ENCODE assay signal across 14 cellular contexts in the genomic region with DNA sequence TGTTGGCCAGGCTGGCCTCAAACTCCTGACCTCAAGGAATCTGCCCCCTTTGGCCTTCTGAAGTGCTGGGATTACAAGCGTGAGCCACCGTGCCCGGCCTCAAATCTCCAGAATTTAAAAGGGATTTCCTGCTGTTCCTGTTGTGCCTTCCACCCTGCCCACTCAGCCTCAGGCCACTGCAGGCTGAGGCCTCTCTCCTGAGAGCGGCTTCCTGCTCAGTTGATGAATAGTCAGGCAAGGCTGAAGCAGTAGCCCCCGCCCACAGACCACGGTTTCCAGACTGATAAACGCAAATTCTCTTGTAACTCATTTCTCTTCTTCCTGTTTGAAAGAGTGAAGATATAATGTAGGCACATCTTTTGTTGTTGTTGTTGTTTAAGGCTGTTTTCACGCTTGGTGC.
A peak's percentile ranks its signal among the peaks of the same experiment; 100 is the strongest.
DNase-seq lines count a peak whose midpoint lies in the region; ATAC-seq, FAIRE-seq and TF ChIP-seq lines count a peak whose summit lies in the region.
"Had no signal": no experiment of that assay in that cellular context is flagged by ENCODE, and none has a peak within 500 bp of the region (broad histone marks: within the 10 kb centered on the region; RNA-seq: fewer than 3 reads in every experiment).

No MANE protein-coding gene starts in this region.

- POLR2A ChIA-PET in GM12878 (lab: Charles Lee), result no interaction called here

- CTCF ChIA-PET in GM12878 (lab: Yijun Ruan, JAX), result interaction anchor here (1.2 to 2.1 kb wide), 2 partner anchors 18 to 732 kb away, joined by 3 to 9 read pairs; no protein-coding TSS in a partner anchor

- 43% methylated on average over 8 of the region's 8 CpGs for WGBS in GM12878 (ENCODE audit: insufficient coverage, insufficient replicate concordance, low lambda C conversion rate, missing lambda C conversion rate)
- 80 to 87% (median 83%) methylated on average over 8 of the region's 8 CpGs for WGBS in ovary, 3 donors

- RAD21 ChIA-PET in GM12878 (lab: Charles Lee; ENCODE audit: unreplicated experiment), result interaction anchor here (1.0 to 1.5 kb wide), 2 partner anchors 367 to 733 kb away, joined by 3 read pairs; no protein-coding TSS in a partner anchor

- TF ChIP-seq RAD21 in GM12878 (IDR thresholded peaks at IDR 0.05; ENCODE audit: insufficient read depth, low read depth, low read length), result no peak

- H3K36me3 ChIP-seq in GM12878 (ENCODE audit: control insufficient read depth in 2 of 2, insufficient read depth in 2 of 2, low read length in 1 of 2), result no peaks in the 10 kb centered on the region
- H3K36me3 ChIP-seq in neuron (ENCODE audit: insufficient read depth, low read length), result no peaks in the 10 kb centered on the region
- no peaks in the 10 kb centered on the region for H3K36me3 ChIP-seq in ovary
- H3K36me3 ChIP-seq: HAP-1 had no signal

- H3K9me3 ChIP-seq in GM12878 (replicated peaks; ENCODE audit: control insufficient read depth, insufficient read depth, low read length), result no peaks in the 10 kb centered on the region
- no peaks in the 10 kb centered on the region for H3K9me3 ChIP-seq in neuron (ENCODE audit: low read length)
- H3K9me3 ChIP-seq in ovary, result no peaks in the 10 kb centered on the region
- H3K9me3 ChIP-seq: HAP-1 had no signal

- no peak overlapping the region for H2AFZ ChIP-seq in GM12878 (ENCODE audit: control insufficient read depth, low read depth, low read length)
- peak overlapping the region; percentile 23 for H2AFZ ChIP-seq in neuron (ENCODE audit: low read depth, low read length)

- H3K27ac ChIP-seq in GM12878 (ENCODE audit: control insufficient read depth, insufficient read depth) (no peak overlapping the region), ovary (no peak overlapping the region)
- H3K27ac ChIP-seq: skin epidermis had no signal

- BruUV-seq in GM12878 (replicated peaks; lab: Mats Ljungman, UMichigan), result no TSS peak

- no peaks in the 10 kb centered on the region for H3K4me1 ChIP-seq in GM12878 (ENCODE audit: control insufficient read depth, insufficient read depth, low read length)
- H3K4me1 ChIP-seq in neuron (ENCODE audit: insufficient read depth, low read length), result no peaks in the 10 kb centered on the region
- H3K4me1 ChIP-seq in ovary (ENCODE audit: insufficient read depth), result no peaks in the 10 kb centered on the region
- H3K4me1 ChIP-seq: HAP-1 had no signal

- no peak for TF ChIP-seq CTCF in GM12878 (IDR thresholded peaks at IDR 0.05 in 2 of 3, conservative IDR thresholded peaks at IDR 0.05 in 1 of 3; ENCODE audit: control insufficient read depth in 2 of 3, extremely low read depth in 1 of 3, insufficient read depth in 1 of 3, low read depth in 3 of 3, low read length in 3 of 3)
- no peak for TF ChIP-seq CTCF in ovary (IDR thresholded peaks at IDR 0.05)

- no peak overlapping the region for H3K4me2 ChIP-seq in GM12878 (ENCODE audit: control insufficient read depth, insufficient read depth)

- H3K79me2 ChIP-seq in GM12878 (ENCODE audit: control insufficient read depth, insufficient read depth, low read length), result no peaks in the 10 kb centered on the region

- intact Hi-C loops in GM12878 (cut with micrococcal nuclease; ENCODE audit: unreplicated experiment), result no loop called here
- intact Hi-C loops in ovary (cut with DNase I), result no loop called here

- in situ Hi-C loops in KBM-7 (cut with MboI; ENCODE audit: low pct_unique_long_range_greater_than_20kb, low sequenced_read_pairs) (no loop called here), GM12878 (cut with MboI) (no loop called here)

- FAIRE-seq in GM12892 (lab: Jason Lieb, UNC), result peak; percentile 88
- no peak for FAIRE-seq in GM12878 (lab: Jason Lieb, UNC)
- FAIRE-seq: endothelial cell of umbilical vein had no signal

- no peak overlapping the region for H3K9ac ChIP-seq in GM12878 (ENCODE audit: control insufficient read depth, insufficient read depth, low read length)

- no peak overlapping the region for H3K4me3 ChIP-seq in GM12878
- no peak overlapping the region for H3K4me3 ChIP-seq in neuron (ENCODE audit: low read length)
- H3K4me3 ChIP-seq in ovary, result no peak overlapping the region
- H3K4me3 ChIP-seq: HAP-1, skin epidermis had no signal

- SMC1A ChIA-PET in GM12878 (lab: Charles Lee; ENCODE audit: uncharacterized antibody, unreplicated experiment), result interaction anchor here (1.1 kb wide), 1 partner anchor 10 kb away, joined by 3 read pairs; no protein-coding TSS in a partner anchor

- DNase-seq in GM12892 (ENCODE audit: insufficient read length) (no peak), KBM-7 (peak; percentile 0), GM12878 (ENCODE audit: low read depth, low spot score) (no peak), ovary (no peak), NCI-H1930 (lab: John Stamatoyannopoulos, UW) (no peak)
- no peak for DNase-seq in stimulated activated CD4-positive, alpha-beta T cell treated with anti-CD3 and anti-CD28 coated beads, Interleukin-1b, Interleukin-23, amount 100 ng/mL, for 48 hours
- DNase-seq in activated T-cell treated with anti-CD3 and anti-CD28 coated beads, Interleukin-2, amount 50 U/mL, for 48 hours, result no peak
- DNase-seq: activated naive CD4-positive, alpha-beta T cell; NCI-H524 treated with DMSO at 0.1 percent for 48 hours; SIG-M5 had no signal

- H3K27me3 ChIP-seq in GM12878 (replicated peaks in 1 of 2; ENCODE audit: control insufficient read depth in 2 of 2, insufficient read depth in 2 of 2, low read length in 1 of 2) (no peaks in the 10 kb centered on the region), neuron (ENCODE audit: insufficient read depth, low read length) (no peaks in the 10 kb centered on the region), ovary (no peaks in the 10 kb centered on the region)

- TF ChIP-seq POLR2A in GM12892 (IDR thresholded peaks at IDR 0.05; ENCODE audit: low read depth, low read length) (no peak), GM12878 (IDR thresholded peaks at IDR 0.05; ENCODE audit: low read depth, low read length) (no peak), ovary (IDR thresholded peaks at IDR 0.05) (no peak)

- H4K20me1 ChIP-seq in GM12878 (ENCODE audit: control insufficient read depth, insufficient read depth), result no peaks in the 10 kb centered on the region

- TF ChIP-seq EP300 in GM12878 (IDR thresholded peaks at IDR 0.05; ENCODE audit: borderline replicate concordance in 1 of 2, control insufficient read depth in 1 of 2, low read depth in 2 of 2, low read length in 2 of 2) (no peak), ovary (IDR thresholded peaks at IDR 0.05) (no peak)

- ATAC-seq in GM12878, result peak; percentile 50; the same call in 2 of the 3 replicates

TF ChIP-seq in GM12878, 131 proteins besides CTCF, POLR2A, EP300 and RAD21 (continues in another document):
- TF ChIP-seq, protein P1, sequence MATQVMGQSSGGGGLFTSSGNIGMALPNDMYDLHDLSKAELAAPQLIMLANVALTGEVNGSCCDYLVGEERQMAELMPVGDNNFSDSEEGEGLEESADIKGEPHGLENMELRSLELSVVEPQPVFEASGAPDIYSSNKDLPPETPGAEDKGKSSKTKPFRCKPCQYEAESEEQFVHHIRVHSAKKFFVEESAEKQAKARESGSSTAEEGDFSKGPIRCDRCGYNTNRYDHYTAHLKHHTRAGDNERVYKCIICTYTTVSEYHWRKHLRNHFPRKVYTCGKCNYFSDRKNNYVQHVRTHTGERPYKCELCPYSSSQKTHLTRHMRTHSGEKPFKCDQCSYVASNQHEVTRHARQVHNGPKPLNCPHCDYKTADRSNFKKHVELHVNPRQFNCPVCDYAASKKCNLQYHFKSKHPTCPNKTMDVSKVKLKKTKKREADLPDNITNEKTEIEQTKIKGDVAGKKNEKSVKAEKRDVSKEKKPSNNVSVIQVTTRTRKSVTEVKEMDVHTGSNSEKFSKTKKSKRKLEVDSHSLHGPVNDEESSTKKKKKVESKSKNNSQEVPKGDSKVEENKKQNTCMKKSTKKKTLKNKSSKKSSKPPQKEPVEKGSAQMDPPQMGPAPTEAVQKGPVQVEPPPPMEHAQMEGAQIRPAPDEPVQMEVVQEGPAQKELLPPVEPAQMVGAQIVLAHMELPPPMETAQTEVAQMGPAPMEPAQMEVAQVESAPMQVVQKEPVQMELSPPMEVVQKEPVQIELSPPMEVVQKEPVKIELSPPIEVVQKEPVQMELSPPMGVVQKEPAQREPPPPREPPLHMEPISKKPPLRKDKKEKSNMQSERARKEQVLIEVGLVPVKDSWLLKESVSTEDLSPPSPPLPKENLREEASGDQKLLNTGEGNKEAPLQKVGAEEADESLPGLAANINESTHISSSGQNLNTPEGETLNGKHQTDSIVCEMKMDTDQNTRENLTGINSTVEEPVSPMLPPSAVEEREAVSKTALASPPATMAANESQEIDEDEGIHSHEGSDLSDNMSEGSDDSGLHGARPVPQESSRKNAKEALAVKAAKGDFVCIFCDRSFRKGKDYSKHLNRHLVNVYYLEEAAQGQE (IDR thresholded peaks at IDR 0.05; ENCODE audit: low read depth, low read length), result no peak
- no peak for TF ChIP-seq RBBP5 (conservative IDR thresholded peaks at IDR 0.05)
- TF ChIP-seq HDAC2 (IDR thresholded peaks at IDR 0.05), result no peak
- TF ChIP-seq, protein P2, sequence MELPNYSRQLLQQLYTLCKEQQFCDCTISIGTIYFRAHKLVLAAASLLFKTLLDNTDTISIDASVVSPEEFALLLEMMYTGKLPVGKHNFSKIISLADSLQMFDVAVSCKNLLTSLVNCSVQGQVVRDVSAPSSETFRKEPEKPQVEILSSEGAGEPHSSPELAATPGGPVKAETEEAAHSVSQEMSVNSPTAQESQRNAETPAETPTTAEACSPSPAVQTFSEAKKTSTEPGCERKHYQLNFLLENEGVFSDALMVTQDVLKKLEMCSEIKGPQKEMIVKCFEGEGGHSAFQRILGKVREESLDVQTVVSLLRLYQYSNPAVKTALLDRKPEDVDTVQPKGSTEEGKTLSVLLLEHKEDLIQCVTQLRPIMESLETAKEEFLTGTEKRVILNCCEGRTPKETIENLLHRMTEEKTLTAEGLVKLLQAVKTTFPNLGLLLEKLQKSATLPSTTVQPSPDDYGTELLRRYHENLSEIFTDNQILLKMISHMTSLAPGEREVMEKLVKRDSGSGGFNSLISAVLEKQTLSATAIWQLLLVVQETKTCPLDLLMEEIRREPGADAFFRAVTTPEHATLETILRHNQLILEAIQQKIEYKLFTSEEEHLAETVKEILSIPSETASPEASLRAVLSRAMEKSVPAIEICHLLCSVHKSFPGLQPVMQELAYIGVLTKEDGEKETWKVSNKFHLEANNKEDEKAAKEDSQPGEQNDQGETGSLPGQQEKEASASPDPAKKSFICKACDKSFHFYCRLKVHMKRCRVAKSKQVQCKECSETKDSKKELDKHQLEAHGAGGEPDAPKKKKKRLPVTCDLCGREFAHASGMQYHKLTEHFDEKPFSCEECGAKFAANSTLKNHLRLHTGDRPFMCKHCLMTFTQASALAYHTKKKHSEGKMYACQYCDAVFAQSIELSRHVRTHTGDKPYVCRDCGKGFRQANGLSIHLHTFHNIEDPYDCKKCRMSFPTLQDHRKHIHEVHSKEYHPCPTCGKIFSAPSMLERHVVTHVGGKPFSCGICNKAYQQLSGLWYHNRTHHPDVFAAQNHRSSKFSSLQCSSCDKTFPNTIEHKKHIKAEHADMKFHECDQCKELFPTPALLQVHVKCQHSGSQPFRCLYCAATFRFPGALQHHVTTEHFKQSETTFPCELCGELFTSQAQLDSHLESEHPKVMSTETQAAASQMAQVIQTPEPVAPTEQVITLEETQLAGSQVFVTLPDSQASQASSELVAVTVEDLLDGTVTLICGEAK (IDR thresholded peaks at IDR 0.05; ENCODE audit: borderline replicate concordance), result no peak
- TF ChIP-seq ESRRA (IDR thresholded peaks at IDR 0.05; ENCODE audit: low read length), result no peak
- TF ChIP-seq CBX5 (IDR thresholded peaks at IDR 0.05; ENCODE audit: low read depth), result no peak
